In the genomic region with DNA sequence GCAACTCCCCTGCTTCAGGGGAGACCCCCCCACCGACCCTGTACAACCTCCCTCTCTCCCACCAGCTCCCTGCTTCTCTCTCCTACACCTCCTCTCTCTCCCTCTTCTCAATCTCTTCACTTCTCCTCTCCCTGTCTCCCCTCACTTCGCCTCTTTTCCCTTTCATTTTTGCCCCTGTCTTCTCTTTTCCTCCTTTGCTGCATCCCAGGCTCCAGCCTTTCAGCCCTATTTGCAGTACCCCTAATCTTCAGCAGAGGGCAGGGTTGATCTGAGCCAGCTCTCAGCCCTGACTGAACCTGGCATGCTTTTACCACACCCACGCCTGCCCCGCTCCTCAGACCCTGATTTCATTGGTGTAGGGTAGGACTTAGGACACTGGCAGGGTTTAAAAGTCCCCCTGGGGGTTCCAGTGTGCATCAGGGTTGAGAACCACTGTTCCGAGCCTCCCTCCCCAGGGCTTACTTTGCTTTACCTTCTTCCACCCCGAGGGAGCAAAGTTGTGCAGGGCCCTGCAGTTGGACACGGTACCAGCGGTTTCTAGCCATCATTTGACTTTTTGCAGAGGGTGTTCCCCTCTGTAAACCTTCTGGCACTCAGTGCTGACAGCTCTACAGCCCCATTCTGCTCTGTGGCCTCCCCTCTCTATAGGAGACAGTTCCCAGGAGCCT, we compare ENCODE assay signal across 8 cellular contexts.
DNase-seq lines count a peak whose midpoint lies in the region; ATAC-seq and TF ChIP-seq lines count a peak whose summit lies in the region.

No MANE protein-coding gene starts in this region.

- H3K9ac ChIP-seq in DND-41 (ENCODE audit: low read depth, low read length), result no peak overlapping the region

- TF ChIP-seq CTCF in DND-41 (IDR thresholded peaks at IDR 0.05; ENCODE audit: borderline replicate concordance, extremely low read depth, low read length, poor library complexity, severe bottlenecking), result peak; percentile 87

- 0 out of 2 replicates have a peak overlapping the region, but pooled peaks have one; percentile 27 for H2AFZ ChIP-seq in DND-41 (ENCODE audit: low read depth, low read length)

- no peaks in the 10 kb centered on the region for H3K9me3 ChIP-seq in DND-41 (ENCODE audit: insufficient read depth, low read length, severe bottlenecking)

- H3K79me2 ChIP-seq in DND-41 (ENCODE audit: insufficient read depth, low read length), result no peaks in the 10 kb centered on the region

- DNase-seq in DND-41 (peak; percentile 65), SK-MEL-5 (ENCODE audit: low read depth, low spot score) (peak; percentile 74), Right ventricle myocardium superior (peak; percentile 54), retina (peak; percentile 67), NCI-H748 treated with DMSO at 0.1 percent for 48 hours (lab: John Stamatoyannopoulos, UW) (no peak)
- DNase-seq in activated naive CD4-positive, alpha-beta T cell treated with anti-CD3 and anti-CD28 coated beads, Interleukin-2, amount 50 U/mL, for 16 hours, result peak; percentile 53

- no peak overlapping the region for H3K27ac ChIP-seq in DND-41 (ENCODE audit: low read length)

- intact Hi-C loops in Right ventricle myocardium superior (cut with DNase I), result no loop called here

- no peak overlapping the region for H3K4me2 ChIP-seq in DND-41 (ENCODE audit: insufficient read depth, low read length)

- in situ Hi-C loops in SK-MEL-5 (cut with HindIII; ENCODE audit: low pct_unique_long_range_greater_than_20kb, low sequenced_read_pairs), result no loop called here

- peaks cover 10% of the 10 kb centered on the region for H3K27me3 ChIP-seq in DND-41 (ENCODE audit: insufficient read depth, low read length, poor library complexity)

- H4K20me1 ChIP-seq in DND-41 (ENCODE audit: insufficient read depth, low read length), result peaks cover 3% of the 10 kb centered on the region

- no peaks in the 10 kb centered on the region for H3K36me3 ChIP-seq in DND-41 (ENCODE audit: insufficient read depth, low read length)

- H3K4me1 ChIP-seq in DND-41 (ENCODE audit: insufficient read depth, low read length), result no peaks in the 10 kb centered on the region

- no peak overlapping the region for H3K4me3 ChIP-seq in DND-41 (ENCODE audit: low read depth in 1 of 2, low read length in 2 of 2)

- peak; percentile 92 for ATAC-seq in DND-41 (ENCODE audit: insufficient read depth, low read depth)
- ATAC-seq in HG03354 (IDR thresholded peaks at IDR 0.05; ENCODE audit: poor library complexity, severe bottlenecking, unreplicated experiment), result peak; percentile 58
- ATAC-seq in Right ventricle myocardium superior (ENCODE audit: poor library complexity), result peak; percentile 87
- ATAC-seq in HG02571 (IDR thresholded peaks at IDR 0.05; ENCODE audit: unreplicated experiment), result no peak
